ENCODE assay signal across 35 cellular contexts in genomic region chr20:11689262-11689661, GRCh38.
"Had no signal": no experiment of that assay in that cellular context is flagged by ENCODE, and none has a peak within 500 bp of the region (broad histone marks: within the 10 kb centered on the region; RNA-seq: fewer than 3 reads in every experiment).

No MANE protein-coding gene starts in this region.

- H3K9me3 ChIP-seq: MG63 had no signal

- H3K36me3 ChIP-seq: MG63 had no signal

- H3K9ac ChIP-seq: KMS-11 had no signal

- H3K27me3 ChIP-seq: MG63 had no signal

- H3K4me2 ChIP-seq: KMS-11 had no signal

- DNase-seq: Karpas-422, Kasumi-1, MG63, MM.1S, MV-4-11, NCI-H1048, NCI-H1092, NCI-H1092 treated with DMSO at 0.1 percent for 48 hours, NCI-H1105, NCI-H1105 treated with DMSO at 0.1 percent for 48 hours, NCI-H1417, NCI-H1417 treated with DMSO at 0.1 percent for 48 hours, NCI-H1436, NCI-H1436 treated with DMSO at 0.1 percent for 48 hours, NCI-H146, NCI-H1694, NCI-H1694 treated with DMSO at 0.1 percent for 48 hours, NCI-H187, NCI-H187 treated with DMSO at 0.1 percent for 48 hours, NCI-H1930, NCI-H2029, NCI-H2029 treated with DMSO at 0.1 percent for 48 hours, NCI-H2081, NCI-H2081 treated with DMSO at 0.1 percent for 48 hours, NCI-H2107, NCI-H2171, NCI-H2171 treated with DMSO at 0.1 percent for 48 hours, NCI-H2227 treated with DMSO at 0.1 percent for 48 hours, NCI-H226, NCI-H345, NCI-H446, NCI-H446 treated with DMSO at 0.1 percent for 48 hours, NCI-H510A, NCI-H510A treated with DMSO at 0.1 percent for 48 hours had no signal

- H3K4me3 ChIP-seq: MG63 had no signal

- H3K27ac ChIP-seq: KMS-11 had no signal
